ENCODE assay signal across 1 cellular context in the genomic region with DNA sequence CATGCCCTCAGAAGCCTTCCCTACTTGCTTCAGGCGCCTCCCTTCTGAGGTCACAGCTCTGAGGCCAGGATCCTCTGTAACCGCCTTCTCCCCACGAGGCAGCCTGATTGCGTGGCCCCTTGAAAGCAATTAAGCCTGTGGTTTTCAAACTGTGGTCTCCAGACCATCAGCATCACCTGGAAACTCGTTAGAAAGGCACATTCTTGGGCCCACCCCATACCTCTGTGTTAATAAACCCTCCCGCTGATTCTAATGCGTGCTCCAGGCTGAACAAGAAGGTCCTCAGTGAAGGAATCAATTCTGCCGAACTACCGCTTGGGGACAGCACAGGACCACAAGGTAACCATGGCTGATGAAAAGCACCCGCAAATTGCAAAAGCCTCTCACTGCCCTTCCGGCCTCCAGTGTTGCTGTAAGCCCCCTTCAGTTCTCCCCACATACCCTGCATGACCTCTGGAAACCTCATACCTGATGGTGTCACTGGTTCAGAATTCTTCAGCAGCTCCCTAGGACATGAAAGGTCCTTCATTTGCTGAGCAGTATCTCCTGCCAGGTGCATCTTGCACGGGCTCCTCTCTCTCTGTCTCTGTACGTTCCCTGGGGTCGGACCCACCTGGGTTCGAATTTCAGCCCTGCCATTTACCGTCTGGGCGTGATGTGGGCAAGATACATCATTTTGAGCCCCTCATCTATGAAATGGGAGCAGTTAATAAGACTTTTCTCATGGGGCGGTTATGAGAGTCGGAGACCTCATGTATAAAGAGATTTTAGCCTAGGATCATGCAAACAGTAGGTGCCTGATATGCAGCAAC.
TF ChIP-seq lines count a peak whose summit lies in the region.

No MANE protein-coding gene starts in this region.

TF ChIP-seq in HepG2, 621 proteins besides CTCF, POLR2A, EP300 and RAD21 (continued from another document and continues in another):
- no peak for TF ChIP-seq PAXIP1 (CRISPR knock-in tag; conservative IDR thresholded peaks at IDR 0.05)
- TF ChIP-seq NR2F6 (IDR thresholded peaks at IDR 0.05): peak; percentile 62; the same call in 1 of the 2 replicates
- TF ChIP-seq NR2F6 (CRISPR knock-in tag; IDR thresholded peaks at IDR 0.05): peak; percentile 80
- TF ChIP-seq, protein P1, sequence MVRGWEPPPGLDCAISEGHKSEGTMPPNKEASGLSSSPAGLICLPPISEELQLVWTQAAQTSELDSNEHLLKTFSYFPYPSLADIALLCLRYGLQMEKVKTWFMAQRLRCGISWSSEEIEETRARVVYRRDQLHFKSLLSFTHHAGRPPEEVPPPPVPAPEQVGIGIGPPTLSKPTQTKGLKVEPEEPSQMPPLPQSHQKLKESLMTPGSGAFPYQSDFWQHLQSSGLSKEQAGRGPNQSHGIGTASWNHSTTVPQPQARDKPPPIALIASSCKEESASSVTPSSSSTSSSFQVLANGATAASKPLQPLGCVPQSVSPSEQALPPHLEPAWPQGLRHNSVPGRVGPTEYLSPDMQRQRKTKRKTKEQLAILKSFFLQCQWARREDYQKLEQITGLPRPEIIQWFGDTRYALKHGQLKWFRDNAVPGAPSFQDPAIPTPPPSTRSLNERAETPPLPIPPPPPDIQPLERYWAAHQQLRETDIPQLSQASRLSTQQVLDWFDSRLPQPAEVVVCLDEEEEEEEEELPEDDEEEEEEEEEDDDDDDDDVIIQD (CRISPR knock-in tag; IDR thresholded peaks at IDR 0.05; ENCODE audit: low read depth): peak; percentile 70
- peak; percentile 82 for TF ChIP-seq ZNF205 (CRISPR knock-in tag; IDR thresholded peaks at IDR 0.05)
- TF ChIP-seq MTA3 (CRISPR knock-in tag; IDR thresholded peaks at IDR 0.05): no peak
- TF ChIP-seq ISL2 (CRISPR knock-in tag; IDR thresholded peaks at IDR 0.05): peak; percentile 57
- TF ChIP-seq U2AF2 (IDR thresholded peaks at IDR 0.05; ENCODE audit: low read depth, low read length): no peak
- TF ChIP-seq ZMAT5 (CRISPR knock-in tag; IDR thresholded peaks at IDR 0.05; ENCODE audit: borderline replicate concordance, low read depth): no peak
- TF ChIP-seq, protein P2, sequence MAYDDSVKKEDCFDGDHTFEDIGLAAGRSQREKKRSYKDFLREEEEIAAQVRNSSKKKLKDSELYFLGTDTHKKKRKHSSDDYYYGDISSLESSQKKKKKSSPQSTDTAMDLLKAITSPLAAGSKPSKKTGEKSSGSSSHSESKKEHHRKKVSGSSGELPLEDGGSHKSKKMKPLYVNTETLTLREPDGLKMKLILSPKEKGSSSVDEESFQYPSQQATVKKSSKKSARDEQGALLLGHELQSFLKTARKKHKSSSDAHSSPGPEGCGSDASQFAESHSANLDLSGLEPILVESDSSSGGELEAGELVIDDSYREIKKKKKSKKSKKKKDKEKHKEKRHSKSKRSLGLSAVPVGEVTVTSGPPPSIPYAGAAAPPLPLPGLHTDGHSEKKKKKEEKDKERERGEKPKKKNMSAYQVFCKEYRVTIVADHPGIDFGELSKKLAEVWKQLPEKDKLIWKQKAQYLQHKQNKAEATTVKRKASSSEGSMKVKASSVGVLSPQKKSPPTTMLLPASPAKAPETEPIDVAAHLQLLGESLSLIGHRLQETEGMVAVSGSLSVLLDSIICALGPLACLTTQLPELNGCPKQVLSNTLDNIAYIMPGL (CRISPR knock-in tag; IDR thresholded peaks at IDR 0.05; ENCODE audit: borderline replicate concordance in 1 of 2, low read depth in 1 of 2): peak; percentile 78 to 97; a peak in 3 of 4 replicates
- TF ChIP-seq ZNF33A (CRISPR knock-in tag; IDR thresholded peaks at IDR 0.05; ENCODE audit: borderline replicate concordance): no peak
- no peak for TF ChIP-seq ZNF558 (CRISPR knock-in tag; IDR thresholded peaks at IDR 0.05; ENCODE audit: borderline replicate concordance)
- 0 out of 2 replicates have a peak, but pooled peaks have one; percentile 56 for TF ChIP-seq ZNF235 (CRISPR knock-in tag; IDR thresholded peaks at IDR 0.05; ENCODE audit: borderline replicate concordance)
- TF ChIP-seq SNAPC2 (CRISPR knock-in tag; IDR thresholded peaks at IDR 0.05): no peak
- TF ChIP-seq MEIS1 (CRISPR knock-in tag; IDR thresholded peaks at IDR 0.05; ENCODE audit: borderline replicate concordance): 0 out of 2 replicates have a peak, but pooled peaks have one; percentile 25
- TF ChIP-seq, protein P3, sequence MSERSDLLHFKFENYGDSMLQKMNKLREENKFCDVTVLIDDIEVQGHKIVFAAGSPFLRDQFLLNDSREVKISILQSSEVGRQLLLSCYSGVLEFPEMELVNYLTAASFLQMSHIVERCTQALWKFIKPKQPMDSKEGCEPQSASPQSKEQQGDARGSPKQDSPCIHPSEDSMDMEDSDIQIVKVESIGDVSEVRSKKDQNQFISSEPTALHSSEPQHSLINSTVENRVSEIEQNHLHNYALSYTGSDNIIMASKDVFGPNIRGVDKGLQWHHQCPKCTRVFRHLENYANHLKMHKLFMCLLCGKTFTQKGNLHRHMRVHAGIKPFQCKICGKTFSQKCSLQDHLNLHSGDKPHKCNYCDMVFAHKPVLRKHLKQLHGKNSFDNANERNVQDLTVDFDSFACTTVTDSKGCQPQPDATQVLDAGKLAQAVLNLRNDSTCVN (CRISPR knock-in tag; IDR thresholded peaks at IDR 0.05; ENCODE audit: borderline replicate concordance): peak; percentile 82
- TF ChIP-seq ZNF562 (CRISPR knock-in tag; IDR thresholded peaks at IDR 0.05; ENCODE audit: borderline replicate concordance): no peak
- no peak; the same call in 1 of the 2 replicates for TF ChIP-seq SAFB2 (CRISPR knock-in tag; IDR thresholded peaks at IDR 0.05; ENCODE audit: borderline replicate concordance, low read depth)
- TF ChIP-seq ZNF101 (CRISPR knock-in tag; IDR thresholded peaks at IDR 0.05; ENCODE audit: borderline replicate concordance, low read depth): no peak
- no peak for TF ChIP-seq HDAC6 (IDR thresholded peaks at IDR 0.05; ENCODE audit: low read depth, low read length)
- TF ChIP-seq ZBTB49 (CRISPR knock-in tag; IDR thresholded peaks at IDR 0.05; ENCODE audit: borderline replicate concordance): peak; percentile 92; the same call in 1 of the 2 replicates
- TF ChIP-seq, protein P4, sequence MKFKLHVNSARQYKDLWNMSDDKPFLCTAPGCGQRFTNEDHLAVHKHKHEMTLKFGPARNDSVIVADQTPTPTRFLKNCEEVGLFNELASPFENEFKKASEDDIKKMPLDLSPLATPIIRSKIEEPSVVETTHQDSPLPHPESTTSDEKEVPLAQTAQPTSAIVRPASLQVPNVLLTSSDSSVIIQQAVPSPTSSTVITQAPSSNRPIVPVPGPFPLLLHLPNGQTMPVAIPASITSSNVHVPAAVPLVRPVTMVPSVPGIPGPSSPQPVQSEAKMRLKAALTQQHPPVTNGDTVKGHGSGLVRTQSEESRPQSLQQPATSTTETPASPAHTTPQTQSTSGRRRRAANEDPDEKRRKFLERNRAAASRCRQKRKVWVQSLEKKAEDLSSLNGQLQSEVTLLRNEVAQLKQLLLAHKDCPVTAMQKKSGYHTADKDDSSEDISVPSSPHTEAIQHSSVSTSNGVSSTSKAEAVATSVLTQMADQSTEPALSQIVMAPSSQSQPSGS (CRISPR knock-in tag; IDR thresholded peaks at IDR 0.05): peak; percentile 91
- no peak for TF ChIP-seq HNRNPLL (IDR thresholded peaks at IDR 0.05; ENCODE audit: low read depth, low read length, poor library complexity, severe bottlenecking)
- no peak for TF ChIP-seq NFYB (CRISPR knock-in tag; IDR thresholded peaks at IDR 0.05)
- no peak for TF ChIP-seq ZNF598 (CRISPR knock-in tag; IDR thresholded peaks at IDR 0.05; ENCODE audit: borderline replicate concordance)
- no peak for TF ChIP-seq ZNF446 (CRISPR knock-in tag; IDR thresholded peaks at IDR 0.05)
- TF ChIP-seq ZNF547 (CRISPR knock-in tag; IDR thresholded peaks at IDR 0.05): peak; percentile 53; the same call in 1 of the 2 replicates
- no peak for TF ChIP-seq ATAD3A (CRISPR knock-in tag; IDR thresholded peaks at IDR 0.05)
- TF ChIP-seq SP4 (CRISPR knock-in tag; IDR thresholded peaks at IDR 0.05): peak; percentile 62; the same call in 1 of the 2 replicates
- TF ChIP-seq TSC22D2 (CRISPR knock-in tag; IDR thresholded peaks at IDR 0.05; ENCODE audit: borderline replicate concordance): peak; percentile 95; the same call in 1 of the 2 replicates
- TF ChIP-seq NFIB (CRISPR knock-in tag; IDR thresholded peaks at IDR 0.05; ENCODE audit: borderline replicate concordance): no peak
- TF ChIP-seq ZNF124 (CRISPR knock-in tag; IDR thresholded peaks at IDR 0.05): peak; percentile 94
- peak; percentile 46; the same call in 1 of the 2 replicates for TF ChIP-seq KMT2A (CRISPR knock-in tag; IDR thresholded peaks at IDR 0.05)
- TF ChIP-seq, protein P5, sequence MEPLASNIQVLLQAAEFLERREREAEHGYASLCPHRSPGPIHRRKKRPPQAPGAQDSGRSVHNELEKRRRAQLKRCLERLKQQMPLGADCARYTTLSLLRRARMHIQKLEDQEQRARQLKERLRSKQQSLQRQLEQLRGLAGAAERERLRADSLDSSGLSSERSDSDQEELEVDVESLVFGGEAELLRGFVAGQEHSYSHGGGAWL (CRISPR knock-in tag; IDR thresholded peaks at IDR 0.05): 0 out of 2 replicates have a peak, but pooled peaks have one; percentile 72
- TF ChIP-seq ZFP41 (CRISPR knock-in tag; IDR thresholded peaks at IDR 0.05; ENCODE audit: borderline replicate concordance): no peak
- TF ChIP-seq ZSCAN9 (CRISPR knock-in tag; IDR thresholded peaks at IDR 0.05; ENCODE audit: borderline replicate concordance): peak; percentile 96
- no peak for TF ChIP-seq GRHL1 (CRISPR knock-in tag; conservative IDR thresholded peaks at IDR 0.05)
- TF ChIP-seq ZNF713 (CRISPR knock-in tag; IDR thresholded peaks at IDR 0.05): 0 out of 2 replicates have a peak, but pooled peaks have one; percentile 35
- TF ChIP-seq ZNF780A (CRISPR knock-in tag; IDR thresholded peaks at IDR 0.05): no peak
- TF ChIP-seq SNRNP70 (IDR thresholded peaks at IDR 0.05; ENCODE audit: low read depth, low read length): no peak
- no peak for TF ChIP-seq ZBTB38 (CRISPR knock-in tag; IDR thresholded peaks at IDR 0.05)
- TF ChIP-seq ZNF839 (CRISPR knock-in tag; IDR thresholded peaks at IDR 0.05; ENCODE audit: borderline replicate concordance): no peak; the same call in 1 of the 2 replicates
- no peak for TF ChIP-seq ZNF335 (CRISPR knock-in tag; IDR thresholded peaks at IDR 0.05)
